ENCODE assay signal across 18 cellular contexts in genomic region chr11:118740892-118741291, GRCh38. TPM values are rescaled to one million over a fixed set of nuclear protein-coding genes. Genes with fewer than 3 reads are reported as not detected.
A peak's percentile ranks its signal among the peaks of the same experiment; 100 is the strongest.
DNase-seq lines count a peak whose midpoint lies in the region.
"Had no signal": no experiment of that assay in that cellular context is flagged by ENCODE, and none has a peak within 500 bp of the region (broad histone marks: within the 10 kb centered on the region; RNA-seq: fewer than 3 reads in every experiment).

No MANE protein-coding gene starts in this region.

- DNase-seq in EH (ENCODE audit: low read depth) (peak; percentile 72), M059J (ENCODE audit: low read depth) (peak; percentile 52), amniotic epithelial cell (ENCODE audit: low read depth) (peak; percentile 95), GM19238 (ENCODE audit: insufficient read length, low spot score) (no peak), NCI-H1694 treated with DMSO at 0.1 percent for 48 hours (lab: John Stamatoyannopoulos, UW) (no peak), NCI-H187 (lab: John Stamatoyannopoulos, UW) (no peak), kidney glomerular epithelial cell (lab: John Stamatoyannopoulos, UW) (no peak)
- DNase-seq: CD4-positive, alpha-beta memory T cell; DND-41; Kasumi-1; MG63; NCI-H1417; NCI-H187 treated with DMSO at 0.1 percent for 48 hours; NCI-H2107; NCI-H446 treated with DMSO at 0.1 percent for 48 hours; NCI-H526 treated with DMSO at 0.1 percent for 48 hours; RPMI8226; SHP77 had no signal

RNA-seq across cellular contexts. Expression of gene DDX6, which starts 50.1 kb away (rescaled TPM):
- 42.2 and 70.8 TPM in 2 replicates for total RNA-seq in M059J (2014; rRNA removed; shearing (Covaris generic))

Comparison
In these comparisons a context has a peak if more than half of its experiments do, and no peak if none do; other contexts are left out.
1. DNase-seq: peak in EH (single experiment), M059J (single experiment) and amniotic epithelial cell (single experiment); none in GM19238 (single experiment), NCI-H1694 treated with DMSO at 0.1 percent for 48 hours (single experiment), NCI-H187 (0 of 2) and kidney glomerular epithelial cell (single experiment).